In the genomic region with DNA sequence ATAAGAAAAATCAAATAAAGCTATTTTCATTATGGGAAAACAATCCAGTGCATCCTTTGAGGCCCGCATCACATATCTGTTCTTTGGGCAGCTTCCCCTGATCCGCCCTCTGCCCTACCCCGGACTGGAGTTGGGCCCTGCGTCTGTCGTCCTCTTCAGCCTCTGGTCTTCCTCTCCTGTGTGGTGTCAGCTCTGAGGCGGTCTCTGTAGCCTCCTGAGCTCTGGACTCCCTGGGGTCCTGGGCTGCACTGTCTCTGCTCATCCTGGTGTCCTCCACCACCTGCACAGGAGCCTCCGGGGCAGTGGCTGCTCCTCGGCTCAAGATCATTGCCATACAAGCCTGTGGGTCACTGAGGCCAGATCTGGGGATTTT, we compare ENCODE assay signal across 1 cellular context.
A peak's percentile ranks its signal among the peaks of the same experiment; 100 is the strongest.
TF ChIP-seq lines count a peak whose summit lies in the region.

No MANE protein-coding gene starts in this region.

TF ChIP-seq in GM12878, 131 proteins besides CTCF, POLR2A, EP300 and RAD21:
- no peak for TF ChIP-seq TCF3 (IDR thresholded peaks at IDR 0.05; ENCODE audit: borderline replicate concordance, insufficient read depth, low read depth, low read length)
- 0 out of 2 replicates have a peak, but pooled peaks have one; percentile 21 for TF ChIP-seq HDGF (IDR thresholded peaks at IDR 0.05)
